Comparison of ENCODE assay signal across 13 cellular contexts in the genomic region with DNA sequence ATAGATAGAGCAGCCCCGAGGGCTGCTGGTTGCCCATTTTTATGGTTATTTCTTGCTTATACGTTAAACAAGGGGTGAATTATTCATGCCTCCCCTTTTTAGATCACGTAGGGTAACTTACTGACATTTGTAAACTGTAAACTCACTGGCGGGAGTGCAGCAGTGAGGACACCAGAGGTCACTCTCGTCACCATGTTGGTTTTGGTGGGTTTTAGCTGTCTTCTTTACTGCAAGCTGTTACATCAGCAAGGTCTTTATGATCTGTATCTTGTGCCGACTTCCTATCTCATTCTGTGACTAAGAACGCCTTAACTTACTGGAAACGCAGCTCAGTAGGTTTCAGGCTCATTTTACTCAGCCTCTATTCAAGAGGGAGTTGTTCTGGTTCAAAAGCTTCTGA.
DNase-seq lines count a peak whose midpoint lies in the region; ATAC-seq and TF ChIP-seq lines count a peak whose summit lies in the region.
"Had no signal": no experiment of that assay in that cellular context is flagged by ENCODE, and none has a peak within 500 bp of the region (broad histone marks: within the 10 kb centered on the region; RNA-seq: fewer than 3 reads in every experiment).

No MANE protein-coding gene starts in this region.

- H3K4me1 Mint-ChIP-seq in WTC11 = 0 out of 2 replicates have a peak, but pooled peaks cover 3% of the 10 kb centered on the region

- peaks cover 4% of the 10 kb centered on the region; the same call in 1 of the 2 replicates for H3K9me3 Mint-ChIP-seq in WTC11

- no peak overlapping the region for H3K4ac ChIP-seq in mesendoderm (ENCODE audit: low read depth, low read length)

- no peak overlapping the region for H3K27ac Mint-ChIP-seq in WTC11

- no peak overlapping the region for H2AK5ac ChIP-seq in mesendoderm (ENCODE audit: low read length)

- POLR2A ChIA-PET in WTC11 (lab: Charles Lee) = no interaction called here

- H3K4me3 Mint-ChIP-seq in WTC11 = no peak overlapping the region

- H2BK15ac ChIP-seq in mesendoderm (replicated peaks; ENCODE audit: low read depth) = no peak overlapping the region

- H3K56ac ChIP-seq in mesendoderm (ENCODE audit: low read length) = no peak overlapping the region

- no peak overlapping the region for H4K8ac ChIP-seq in mesendoderm (ENCODE audit: low read depth, low read length)

- TF ChIP-seq CTCF in WTC11 (IDR thresholded peaks at IDR 0.05) (0 out of 2 replicates have a peak, but pooled peaks have one; percentile 20), omental fat pad (IDR thresholded peaks at IDR 0.05) (no peak)

- H3K27me3 Mint-ChIP-seq in WTC11 (ENCODE audit: low read depth) = peaks cover 3% of the 10 kb centered on the region; the same call in 1 of the 2 replicates

- H2BK5ac ChIP-seq in mesendoderm (ENCODE audit: low read length) = no peak overlapping the region

- peak; percentile 26 for DNase-seq in DMS 273 (lab: John Stamatoyannopoulos, UW; ENCODE audit: unreplicated experiment)
- DNase-seq in DMS 273 treated with DMSO at 0.1 percent for 48 hours (lab: John Stamatoyannopoulos, UW) = no peak
- peak; percentile 30 for DNase-seq in NCI-H345 (lab: John Stamatoyannopoulos, UW)
- DNase-seq in WTC11 (ENCODE audit: low spot score) = peak; percentile 45
- peak; percentile 92 for DNase-seq in mesendoderm
- no peak for DNase-seq in omental fat pad (ENCODE audit: low spot score)
- DNase-seq: 8988T; colonic mucosa; head of caudate nucleus; stimulated activated CD4-positive, alpha-beta T cell treated with anti-CD3 and anti-CD28 coated beads, Interleukin-1b, Interleukin-23, amount 100 ng/mL, for 48 hours; transverse colon had no signal

- no peak overlapping the region for H3K4me3 ChIP-seq in mesendoderm (ENCODE audit: low read length)
- H3K4me3 ChIP-seq: colonic mucosa, transverse colon had no signal

- CTCF ChIA-PET in WTC11 (lab: Charles Lee) = interaction anchor here (0.5 to 1.5 kb wide), 7 partner anchors 32 to 305 kb away, joined by 3 to 10 read pairs (median 4); no protein-coding TSS in a partner anchor

- no peak overlapping the region for H2BK120ac ChIP-seq in mesendoderm (ENCODE audit: low read depth, low read length)

- H3K23ac ChIP-seq in mesendoderm (ENCODE audit: low read length) = no peak overlapping the region

- no peak overlapping the region for H3K18ac ChIP-seq in mesendoderm (ENCODE audit: low read length)

- no peak overlapping the region for H4K5ac ChIP-seq in mesendoderm (ENCODE audit: low read length)

- WGBS in mesendoderm (ENCODE audit: extremely low coverage, insufficient coverage, low lambda C conversion rate) = no CpG with 5 or more reads among the region's 8 CpGs

- H3K36me3 ChIP-seq in mesendoderm (ENCODE audit: control insufficient read depth, insufficient read depth, low read length) = no peaks in the 10 kb centered on the region
- H3K36me3 ChIP-seq: colonic mucosa, transverse colon had no signal

- peak; percentile 93 for ATAC-seq in WTC11
- ATAC-seq in HG02623 (IDR thresholded peaks at IDR 0.05; ENCODE audit: unreplicated experiment) = no peak
- ATAC-seq in omental fat pad (ENCODE audit: low FRiP score) = no peak
- no peak for ATAC-seq in GM21367 (IDR thresholded peaks at IDR 0.05; ENCODE audit: unreplicated experiment)

- no peaks in the 10 kb centered on the region for H3K79me2 ChIP-seq in mesendoderm (ENCODE audit: control insufficient read depth, insufficient read depth, low read length)

- H3K4me2 ChIP-seq in mesendoderm (ENCODE audit: low read length) = no peak overlapping the region

- no peaks in the 10 kb centered on the region for H3K4me1 ChIP-seq in mesendoderm (ENCODE audit: control insufficient read depth, low read depth, low read length)
- H3K4me1 ChIP-seq: colonic mucosa, transverse colon had no signal

- no peaks in the 10 kb centered on the region for H3K36me3 Mint-ChIP-seq in WTC11

- no peaks in the 10 kb centered on the region for H3K79me1 ChIP-seq in mesendoderm (ENCODE audit: low read length)

- H3K27me3 ChIP-seq in mesendoderm (ENCODE audit: insufficient read depth, low read length, poor library complexity) = no peaks in the 10 kb centered on the region
- H3K27me3 ChIP-seq: colonic mucosa, transverse colon had no signal

- no peak overlapping the region for H3K9ac ChIP-seq in mesendoderm (ENCODE audit: low read length)

- H3K27ac ChIP-seq in mesendoderm (ENCODE audit: low read depth, low read length) = no peak overlapping the region
- H3K27ac ChIP-seq: colonic mucosa, transverse colon had no signal

TF ChIP-seq in WTC11, 78 proteins besides CTCF, POLR2A, EP300 and RAD21:
- TF ChIP-seq, protein P1, sequence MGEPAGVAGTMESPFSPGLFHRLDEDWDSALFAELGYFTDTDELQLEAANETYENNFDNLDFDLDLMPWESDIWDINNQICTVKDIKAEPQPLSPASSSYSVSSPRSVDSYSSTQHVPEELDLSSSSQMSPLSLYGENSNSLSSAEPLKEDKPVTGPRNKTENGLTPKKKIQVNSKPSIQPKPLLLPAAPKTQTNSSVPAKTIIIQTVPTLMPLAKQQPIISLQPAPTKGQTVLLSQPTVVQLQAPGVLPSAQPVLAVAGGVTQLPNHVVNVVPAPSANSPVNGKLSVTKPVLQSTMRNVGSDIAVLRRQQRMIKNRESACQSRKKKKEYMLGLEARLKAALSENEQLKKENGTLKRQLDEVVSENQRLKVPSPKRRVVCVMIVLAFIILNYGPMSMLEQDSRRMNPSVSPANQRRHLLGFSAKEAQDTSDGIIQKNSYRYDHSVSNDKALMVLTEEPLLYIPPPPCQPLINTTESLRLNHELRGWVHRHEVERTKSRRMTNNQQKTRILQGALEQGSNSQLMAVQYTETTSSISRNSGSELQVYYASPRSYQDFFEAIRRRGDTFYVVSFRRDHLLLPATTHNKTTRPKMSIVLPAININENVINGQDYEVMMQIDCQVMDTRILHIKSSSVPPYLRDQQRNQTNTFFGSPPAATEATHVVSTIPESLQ (CRISPR knock-in tag; IDR thresholded peaks at IDR 0.05) = no peak
- TF ChIP-seq ZNF219 (CRISPR knock-in tag; IDR thresholded peaks at IDR 0.05; ENCODE audit: borderline replicate concordance) = no peak
- TF ChIP-seq, protein P2, sequence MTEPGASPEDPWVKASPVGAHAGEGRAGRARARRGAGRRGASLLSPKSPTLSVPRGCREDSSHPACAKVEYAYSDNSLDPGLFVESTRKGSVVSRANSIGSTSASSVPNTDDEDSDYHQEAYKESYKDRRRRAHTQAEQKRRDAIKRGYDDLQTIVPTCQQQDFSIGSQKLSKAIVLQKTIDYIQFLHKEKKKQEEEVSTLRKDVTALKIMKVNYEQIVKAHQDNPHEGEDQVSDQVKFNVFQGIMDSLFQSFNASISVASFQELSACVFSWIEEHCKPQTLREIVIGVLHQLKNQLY (CRISPR knock-in tag; IDR thresholded peaks at IDR 0.05) = no peak
- no peak for TF ChIP-seq RELA (CRISPR knock-in tag; IDR thresholded peaks at IDR 0.05; ENCODE audit: borderline replicate concordance)
- no peak for TF ChIP-seq ZNF396 (CRISPR knock-in tag; IDR thresholded peaks at IDR 0.05; ENCODE audit: borderline replicate concordance)
- TF ChIP-seq FOXJ3 (CRISPR knock-in tag; IDR thresholded peaks at IDR 0.05; ENCODE audit: borderline replicate concordance) = no peak
- TF ChIP-seq NFE2L1 (CRISPR knock-in tag; IDR thresholded peaks at IDR 0.05) = no peak
- no peak for TF ChIP-seq MYBL2 (CRISPR knock-in tag; IDR thresholded peaks at IDR 0.05)
- TF ChIP-seq ZNF121 (CRISPR knock-in tag; IDR thresholded peaks at IDR 0.05) = no peak

Comparison
In these comparisons a context has a peak if more than half of its experiments do, and no peak if none do; other contexts are left out.
1. DNase-seq: peak in DMS 273 (single experiment), NCI-H345 (single experiment), WTC11 (single experiment) and mesendoderm (single experiment); none in DMS 273 treated with DMSO at 0.1 percent for 48 hours (single experiment) and omental fat pad (single experiment).